29 cellular contexts compared by ENCODE assay signal in the genomic region with DNA sequence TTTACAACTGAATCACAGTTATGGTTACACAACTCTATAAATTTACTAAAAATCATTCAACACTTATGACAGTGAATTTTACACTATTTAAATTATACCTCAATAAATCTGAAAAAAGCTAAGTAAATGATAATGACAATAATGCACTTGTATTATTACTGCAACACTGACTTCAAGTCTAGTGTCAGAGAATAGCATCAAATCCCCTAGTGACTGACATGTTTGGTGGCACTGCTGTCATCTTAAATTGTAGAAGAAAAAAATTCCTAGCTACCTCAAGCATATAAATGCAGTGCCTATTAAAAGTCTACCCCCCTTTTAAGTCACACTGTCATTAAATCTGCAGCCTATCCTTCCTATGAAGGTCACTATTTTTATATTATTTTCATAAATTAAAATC.
"Had no signal": no experiment of that assay in that cellular context is flagged by ENCODE, and none has a peak within 500 bp of the region (broad histone marks: within the 10 kb centered on the region; RNA-seq: fewer than 3 reads in every experiment).

No MANE protein-coding gene starts in this region.

- H3K27me3 Mint-ChIP-seq: stimulated activated memory B cell treated with anti-CD40 and anti-IgM and Interleukin-4, amounts not matched to agents 10 μg/mL and 1 μg/mL and 100 μg/mL, for 72 hours; stimulated activated naive B cell treated with anti-CD40 and anti-IgM and Interleukin-4, amounts not matched to agents 10 μg/mL and 1 μg/mL and 100 μg/mL, for 72 hours; stimulated activated naive CD8-positive, alpha-beta T cell treated with anti-CD3 and anti-CD28 coated beads, Interleukin-15, amount 100 ng/mL, for 72 hours; stimulated activated naive CD8-positive, alpha-beta T cell treated with anti-CD3 and anti-CD28 coated beads, Interleukin-15, Interleukin-2, amounts not matched to agents 100 ng/mL and 50 ng/mL, for 24 hours; type B pancreatic cell had no signal

- ATAC-seq: stimulated activated effector memory CD8-positive, alpha-beta T cell treated with anti-CD3 and anti-CD28 coated beads, Interleukin-12 subunit alpha, Interleukin-12 subunit beta, amount 100 ng/mL, for 72 hours; stimulated activated memory B cell treated with anti-CD40 and anti-IgM and Interleukin-4, amounts not matched to agents 10 μg/mL and 1 μg/mL and 100 μg/mL, for 72 hours; stimulated activated naive B cell treated with anti-CD40 and anti-IgM and Interleukin-4, amounts not matched to agents 10 μg/mL and 1 μg/mL and 100 μg/mL, for 72 hours; stimulated activated naive CD8-positive, alpha-beta T cell treated with anti-CD3 and anti-CD28 coated beads, Interleukin-15, amount 100 ng/mL, for 72 hours; stimulated activated naive CD8-positive, alpha-beta T cell treated with anti-CD3 and anti-CD28 coated beads, Interleukin-15, Interleukin-2, amounts not matched to agents 100 U/mL and 50 U/mL, for 24 hours; upper lobe of right lung had no signal

- H3K27me3 ChIP-seq: stomach, suprapubic skin, testis, thyroid gland, tibial artery, tibial nerve, transverse colon, upper lobe of left lung, upper lobe of right lung, uterus, vagina had no signal

- DNase-seq: stimulated activated CD4-positive, alpha-beta T cell treated with anti-CD3 and anti-CD28 coated beads, Interleukin-2, amount 100 ng/mL, for 48 hours; stimulated activated CD4-positive, alpha-beta T cell treated with anti-CD3 and anti-CD28 coated beads, Interleukin-4, amount 100 ng/mL, for 1 hour; stimulated activated CD4-positive, alpha-beta T cell treated with anti-CD3 and anti-CD28 coated beads, Interleukin-4, amount 100 ng/mL, for 24 hours; stimulated activated CD4-positive, alpha-beta T cell treated with anti-CD3 and anti-CD28 coated beads, Interleukin-4, amount 100 ng/mL, for 4 hours; stimulated activated CD8-positive, alpha-beta memory T cell treated with anti-CD3 and anti-CD28 coated beads, Interleukin-4, amount 100 ng/mL, for 48 hours; stimulated activated naive B cell treated with anti-CD40 and anti-IgM and Interleukin-4, amounts not matched to agents 10 μg/mL and 1 μg/mL and 100 μg/mL, for 72 hours; stimulated activated naive CD4-positive, alpha-beta T cell; stimulated activated naive CD4-positive, alpha-beta T cell treated with Interleukin-2 at 50 U/mL for 16 hours; stimulated activated naive CD8-positive, alpha-beta T cell treated with anti-CD3 and anti-CD28 coated beads, Interleukin-15, amount 100 ng/mL, for 72 hours; stimulated activated naive CD8-positive, alpha-beta T cell treated with anti-CD3 and anti-CD28 coated beads, Interleukin-15, Interleukin-2, amounts not matched to agents 100 U/mL and 50 U/mL, for 24 hours; stomach; substantia nigra; testis; thyroid gland; tibial artery; transverse colon; trophoblast cell; upper lobe of left lung; upper lobe of right lung; uterus had no signal

- H3K4me3 ChIP-seq: stomach, suprapubic skin, testis, thoracic aorta, thyroid gland, tibial artery, tibial nerve, transverse colon, upper lobe of left lung, upper lobe of right lung, uterus, vagina had no signal

- H3K4me3 Mint-ChIP-seq: stimulated activated effector memory CD8-positive, alpha-beta T cell treated with anti-CD3 and anti-CD28 coated beads, Interleukin-12 subunit alpha, Interleukin-12 subunit beta, amount 100 ng/mL, for 72 hours; stimulated activated memory B cell treated with anti-CD40 and anti-IgM and Interleukin-4, amounts not matched to agents 10 μg/mL and 1 μg/mL and 100 μg/mL, for 72 hours; stimulated activated naive B cell treated with anti-CD40 and anti-IgM and Interleukin-4, amounts not matched to agents 10 μg/mL and 1 μg/mL and 100 μg/mL, for 72 hours; stimulated activated naive CD8-positive, alpha-beta T cell treated with anti-CD3 and anti-CD28 coated beads, Interleukin-15, amount 100 ng/mL, for 72 hours; stimulated activated naive CD8-positive, alpha-beta T cell treated with anti-CD3 and anti-CD28 coated beads, Interleukin-15, Interleukin-2, amounts not matched to agents 100 ng/mL and 50 ng/mL, for 24 hours; type B pancreatic cell had no signal

- H3K27ac ChIP-seq: stomach, suprapubic skin, testis, thoracic aorta, thyroid gland, tibial artery, tibial nerve, transverse colon, upper lobe of left lung, upper lobe of right lung, uterus, vagina had no signal

- H3K27ac Mint-ChIP-seq: stimulated activated effector memory CD8-positive, alpha-beta T cell treated with anti-CD3 and anti-CD28 coated beads, Interleukin-12 subunit alpha, Interleukin-12 subunit beta, amount 100 ng/mL, for 72 hours; stimulated activated memory B cell treated with anti-CD40 and anti-IgM and Interleukin-4, amounts not matched to agents 10 μg/mL and 1 μg/mL and 100 μg/mL, for 72 hours; stimulated activated naive B cell treated with anti-CD40 and anti-IgM and Interleukin-4, amounts not matched to agents 10 μg/mL and 1 μg/mL and 100 μg/mL, for 72 hours; stimulated activated naive CD8-positive, alpha-beta T cell treated with anti-CD3 and anti-CD28 coated beads, Interleukin-15, amount 100 ng/mL, for 72 hours; stimulated activated naive CD8-positive, alpha-beta T cell treated with anti-CD3 and anti-CD28 coated beads, Interleukin-15, Interleukin-2, amounts not matched to agents 100 ng/mL and 50 ng/mL, for 24 hours; type B pancreatic cell had no signal

- H3K36me3 Mint-ChIP-seq: stimulated activated effector memory CD8-positive, alpha-beta T cell treated with anti-CD3 and anti-CD28 coated beads, Interleukin-12 subunit alpha, Interleukin-12 subunit beta, amount 100 ng/mL, for 72 hours had no signal

- H3K36me3 ChIP-seq: stomach, suprapubic skin, thoracic aorta, thyroid gland, tibial artery, tibial nerve, transverse colon, upper lobe of left lung, upper lobe of right lung, uterus, vagina had no signal

- H3K9me3 ChIP-seq: testis, thyroid gland, upper lobe of right lung, vagina had no signal

- H3K4me1 Mint-ChIP-seq: stimulated activated memory B cell treated with anti-CD40 and anti-IgM and Interleukin-4, amounts not matched to agents 10 μg/mL and 1 μg/mL and 100 μg/mL, for 72 hours had no signal

- H3K4me1 ChIP-seq: stomach, suprapubic skin, testis, thyroid gland, tibial artery, tibial nerve, transverse colon, upper lobe of left lung, upper lobe of right lung, uterus, vagina had no signal

- FAIRE-seq: urothelium cell line had no signal
